Comparison of ENCODE assay signal across 15 cellular contexts in genomic region chr6:156849806-156850205, GRCh38.
DNase-seq lines count a peak whose midpoint lies in the region; ATAC-seq and TF ChIP-seq lines count a peak whose summit lies in the region.
"Had no signal": no experiment of that assay in that cellular context is flagged by ENCODE, and none has a peak within 500 bp of the region (broad histone marks: within the 10 kb centered on the region; RNA-seq: fewer than 3 reads in every experiment).

No MANE protein-coding gene starts in this region.

- H3K36me3 Mint-ChIP-seq in CD8-positive, alpha-beta T cell, result no peaks in the 10 kb centered on the region

- intact Hi-C loops in heart left ventricle (cut with DNase I), result loop anchor here in 6 of 10 donors (2.0 to 10.0 kb wide), 7 partner anchors 17 to 165 kb away; partner anchors contain the start of gene ARID1B (in 1 of the 6)
- intact Hi-C loops in tibial artery (cut with DNase I; ENCODE audit: low total_unique reads), result no loop called here
- intact Hi-C loops in CD8-positive, alpha-beta T cell (cut with DNase I, micrococcal nuclease), result no loop called here

- peaks cover 33% of the 10 kb centered on the region for H3F3A ChIP-seq in MM.1S (ENCODE audit: insufficient read depth, low read length)

- no peak overlapping the region for H3K9ac ChIP-seq in MM.1S (ENCODE audit: low read length)

- H3K4me3 Mint-ChIP-seq in CD8-positive, alpha-beta T cell, result no peak overlapping the region
- H3K4me3 Mint-ChIP-seq: activated CD4-positive, alpha-beta T cell treated with anti-CD3 and anti-CD28 coated beads, Interleukin-2, amount 10 ng/mL, durations not matched to agents 24 days and 14 days had no signal

- H4K20me1 ChIP-seq in MM.1S (ENCODE audit: insufficient read depth, low read length), result no peaks in the 10 kb centered on the region

- WGBS in heart left ventricle, 4 donors, result 21 to 36% (median 32%) methylated on average over 7 of the region's 7 CpGs

- H3K4me1 ChIP-seq in heart left ventricle (peaks cover 16 to 98% (median 87%) of the 10 kb centered on the region in 12 donors), right atrium auricular region (peaks cover 0 to 98% of the 10 kb centered on the region in 2 donors), MM.1S (ENCODE audit: low read length) (peaks cover 58% of the 10 kb centered on the region), tibial artery (peaks cover 0 to 98% (median 70%) of the 10 kb centered on the region in 4 donors)
- peaks cover 47% of the 10 kb centered on the region for H3K4me1 ChIP-seq in CD8-positive, alpha-beta T cell (ENCODE audit: insufficient read depth, low read length)

- H3K27me3 ChIP-seq in heart left ventricle, result no peaks in the 10 kb centered on the region
- no peaks in the 10 kb centered on the region for H3K27me3 ChIP-seq in right atrium auricular region
- H3K27me3 ChIP-seq in MM.1S (replicated peaks; ENCODE audit: insufficient read depth, low read length), result no peaks in the 10 kb centered on the region
- no peaks in the 10 kb centered on the region for H3K27me3 ChIP-seq in tibial artery
- H3K27me3 ChIP-seq in CD8-positive, alpha-beta T cell (ENCODE audit: insufficient read depth, low read length), result no peaks in the 10 kb centered on the region
- H3K27me3 ChIP-seq: brain microvascular endothelial cell, left lung had no signal

- H3K27ac ChIP-seq in heart left ventricle (peak overlapping the region in 11 of 12 donors; percentile 23 to 77 (median 66)), right atrium auricular region (peak overlapping the region in 1 of 2 donors; percentile 70), MM.1S (ENCODE audit: low read length) (peak overlapping the region; percentile 86; the same call in 1 of the 2 replicates), tibial artery (peak overlapping the region; percentile 20 to 44)
- H3K27ac ChIP-seq in CD8-positive, alpha-beta T cell (ENCODE audit: low read depth, low read length), result no peak overlapping the region
- H3K27ac ChIP-seq: brain microvascular endothelial cell, left lung had no signal

- H3K9me3 ChIP-seq in heart left ventricle (no peaks in the 10 kb centered on the region), right atrium auricular region (no peaks in the 10 kb centered on the region), MM.1S (replicated peaks; ENCODE audit: insufficient read depth, low read length) (no peaks in the 10 kb centered on the region), tibial artery (no peaks in the 10 kb centered on the region)
- H3K9me3 ChIP-seq in CD8-positive, alpha-beta T cell (ENCODE audit: low read length), result no peaks in the 10 kb centered on the region
- H3K9me3 ChIP-seq: left lung had no signal

- H3K9me2 ChIP-seq in MM.1S (replicated peaks; ENCODE audit: insufficient read depth, low read length), result no peaks in the 10 kb centered on the region

- DNase-seq in heart left ventricle, result peak in 1 of 5 donors; percentile 39
- no peak for DNase-seq in right atrium auricular region (ENCODE audit: low spot score)
- DNase-seq in MM.1S, result peak; percentile 73
- peak; percentile 27 to 34 for DNase-seq in erythroblast (lab: John Stamatoyannopoulos, UW)
- DNase-seq in tibial artery, result no peak
- DNase-seq in CD8-positive, alpha-beta T cell, result no peak
- DNase-seq in NCI-H2227 treated with DMSO at 0.1 percent for 48 hours (lab: John Stamatoyannopoulos, UW), result no peak
- no peak for DNase-seq in kidney glomerular epithelial cell (lab: John Stamatoyannopoulos, UW)
- DNase-seq: activated CD4-positive, alpha-beta T cell treated with anti-CD3 and anti-CD28 coated beads, Interleukin-2, amount 10 ng/mL, durations not matched to agents 24 days and 14 days; brain microvascular endothelial cell; left lung; NCI-H1105; NCI-H524; stimulated activated CD4-positive, alpha-beta T cell treated with anti-CD3 and anti-CD28 coated beads, Interleukin-4, amount 100 ng/mL, for 1 hour had no signal

- POLR2A ChIA-PET in CD8-positive, alpha-beta T cell (lab: Charles Lee), result no interaction called here

- peaks cover 94% of the 10 kb centered on the region for H3K4me1 Mint-ChIP-seq in CD8-positive, alpha-beta T cell (ENCODE audit: low read depth)

- peaks cover 82% of the 10 kb centered on the region for H3K79me2 ChIP-seq in MM.1S (ENCODE audit: low read length)

- H3K27me3 Mint-ChIP-seq in CD8-positive, alpha-beta T cell (ENCODE audit: low read depth), result no peaks in the 10 kb centered on the region
- H3K27me3 Mint-ChIP-seq: activated CD4-positive, alpha-beta T cell treated with anti-CD3 and anti-CD28 coated beads, Interleukin-2, amount 10 ng/mL, durations not matched to agents 24 days and 14 days had no signal

- H2AFZ ChIP-seq in MM.1S (ENCODE audit: low read length), result no peak overlapping the region

- peak overlapping the region; percentile 79 for H3K4me2 ChIP-seq in MM.1S (ENCODE audit: low read depth, low read length)

- CTCF ChIA-PET in CD8-positive, alpha-beta T cell (lab: Charles Lee), result no interaction called here

- TF ChIP-seq CTCF in heart left ventricle (IDR thresholded peaks at IDR 0.05) (no peak), right atrium auricular region (IDR thresholded peaks at IDR 0.05) (no peak), MM.1S (IDR thresholded peaks at IDR 0.05; ENCODE audit: low read length) (no peak), tibial artery (IDR thresholded peaks at IDR 0.05) (no peak)
- no peak for TF ChIP-seq CTCF in CD8-positive, alpha-beta T cell (IDR thresholded peaks at IDR 0.05)

- no peaks in the 10 kb centered on the region for H3K9me3 Mint-ChIP-seq in CD8-positive, alpha-beta T cell
- H3K9me3 Mint-ChIP-seq: activated CD4-positive, alpha-beta T cell treated with anti-CD3 and anti-CD28 coated beads, Interleukin-2, amount 10 ng/mL, durations not matched to agents 24 days and 14 days had no signal

- ATAC-seq in heart left ventricle, result no peak
- ATAC-seq in CD8-positive, alpha-beta T cell, result no peak
- ATAC-seq: left lung had no signal

- TF ChIP-seq POLR2A in heart left ventricle (IDR thresholded peaks at IDR 0.05) (no peak), erythroblast (IDR thresholded peaks at IDR 0.05; ENCODE audit: low read length) (no peak)

- no peak overlapping the region for H3K27ac Mint-ChIP-seq in CD8-positive, alpha-beta T cell
- H3K27ac Mint-ChIP-seq: activated CD4-positive, alpha-beta T cell treated with anti-CD3 and anti-CD28 coated beads, Interleukin-2, amount 10 ng/mL, durations not matched to agents 24 days and 14 days had no signal

- H3K4me3 ChIP-seq in heart left ventricle (peak overlapping the region in 1 of 12 donors; percentile 3), right atrium auricular region (no peak overlapping the region), MM.1S (ENCODE audit: low read length) (peak overlapping the region; percentile 40), tibial artery (no peak overlapping the region)
- no peak overlapping the region for H3K4me3 ChIP-seq in CD8-positive, alpha-beta T cell (ENCODE audit: low read depth, low read length)
- H3K4me3 ChIP-seq: coronary artery, left lung had no signal

- H3K36me3 ChIP-seq in heart left ventricle (no peaks in the 10 kb centered on the region), right atrium auricular region (no peaks in the 10 kb centered on the region), MM.1S (replicated peaks; ENCODE audit: insufficient read depth, low read length) (no peaks in the 10 kb centered on the region), tibial artery (no peaks in the 10 kb centered on the region)
- no peaks in the 10 kb centered on the region for H3K36me3 ChIP-seq in CD8-positive, alpha-beta T cell (ENCODE audit: insufficient read depth, low read length)
- H3K36me3 ChIP-seq: brain microvascular endothelial cell, left lung had no signal

Comparison
In these comparisons a context has a peak if more than half of its experiments do, and no peak if none do; other contexts are left out.
1. DNase-seq: peak in MM.1S (single experiment) and erythroblast (2 of 2); none in right atrium auricular region (single experiment), tibial artery (0 of 2), CD8-positive, alpha-beta T cell (0 of 7), NCI-H2227 treated with DMSO at 0.1 percent for 48 hours (single experiment) and kidney glomerular epithelial cell (single experiment).
2. intact Hi-C loops: an anchor here in heart left ventricle (2.0 to 10.0 kb wide); none called in tibial artery and CD8-positive, alpha-beta T cell.